In the genomic region with DNA sequence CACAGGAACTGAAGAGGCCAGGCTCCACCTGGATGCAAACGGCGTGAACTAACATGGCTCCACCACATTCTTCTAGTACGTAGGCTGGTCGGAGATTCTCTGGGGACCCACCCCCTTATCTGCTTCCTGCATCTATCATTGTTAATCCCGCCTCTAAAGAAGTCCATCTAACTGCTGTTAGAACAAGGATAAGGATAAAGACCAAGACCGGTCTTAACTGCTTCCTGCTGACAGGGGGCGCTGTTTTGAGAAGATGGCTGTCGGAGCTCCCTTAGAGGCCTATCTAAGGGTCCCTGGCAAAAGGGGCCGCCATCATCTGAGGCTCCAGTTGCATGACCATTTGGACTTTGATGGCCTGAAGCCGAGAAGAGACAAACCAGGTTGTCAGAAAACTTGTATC, we compare ENCODE assay signal across 9 cellular contexts. TPM values are rescaled to one million over a fixed set of nuclear protein-coding genes. Genes with fewer than 3 reads are reported as not detected.
DNase-seq lines count a peak whose midpoint lies in the region; ATAC-seq, FAIRE-seq and TF ChIP-seq lines count a peak whose summit lies in the region.
"Had no signal": no experiment of that assay in that cellular context is flagged by ENCODE, and none has a peak within 500 bp of the region (broad histone marks: within the 10 kb centered on the region; RNA-seq: fewer than 3 reads in every experiment).

No MANE protein-coding gene starts in this region.

- no peak for TF ChIP-seq POLR2A in body of pancreas (IDR thresholded peaks at IDR 0.05)

- H3K36me3 ChIP-seq in body of pancreas (replicated peaks in 1 of 2; ENCODE audit: insufficient read depth in 1 of 2, low read depth in 2 of 2), result no peaks in the 10 kb centered on the region

- TF ChIP-seq CTCF in body of pancreas (IDR thresholded peaks at IDR 0.05), result peak in 6 of 7 experiments; percentile 19 to 39 (median 30)

- no peaks in the 10 kb centered on the region for H3K27me3 ChIP-seq in body of pancreas

- DNase-seq in GM19239 (ENCODE audit: insufficient read length, low spot score) (no peak), T-helper 1 cell (peak in 4 of 5 donors; percentile 33 to 52 (median 40)), body of pancreas (peak in 2 of 4 donors; percentile 22 to 29), lung microvascular endothelial cell (ENCODE audit: low read depth in 2 of 2) (peak; percentile 22 to 32), NCI-H2029 (lab: John Stamatoyannopoulos, UW) (no peak), NCI-H2081 treated with DMSO at 0.1 percent for 48 hours (lab: John Stamatoyannopoulos, UW) (no peak), retina (no peak)

- no peak overlapping the region for H3K4me3 ChIP-seq in body of pancreas

- ATAC-seq in body of pancreas (no peak), GM21515 (IDR thresholded peaks at IDR 0.05; ENCODE audit: unreplicated experiment) (no peak)

- intact Hi-C loops in body of pancreas (cut with DNase I), result no loop called here

- FAIRE-seq in GM19239 (lab: Jason Lieb, UNC), result peak; percentile 89

- 36 to 43% methylated on average over 10 of the region's 10 CpGs for WGBS in body of pancreas, 2 donors

- no peaks in the 10 kb centered on the region for H3K4me1 ChIP-seq in body of pancreas

- no peak overlapping the region for H3K27ac ChIP-seq in body of pancreas

- no peaks in the 10 kb centered on the region for H3K9me3 ChIP-seq in body of pancreas

RNA-seq across cellular contexts. Expression of gene TNFSF12, which starts 25.8 kb away (rescaled TPM):
- total RNA-seq in body of pancreas (10 to 100 TPM; 32.2 to 48.8 TPM), lung microvascular endothelial cell (4.4 and 4.8 TPM in 2 replicates)

RNA-seq across cellular contexts. Expression of gene TNFSF13, which starts 35.5 kb away (rescaled TPM):
- total RNA-seq in body of pancreas (10 to 100 TPM; 11.9 to 18.8 TPM), lung microvascular endothelial cell (0.20 and 0.65 TPM in 2 replicates)

RNA-seq across cellular contexts. Expression of gene SENP3, which starts 38.7 kb away (rescaled TPM):
- total RNA-seq in body of pancreas (10 to 100 TPM; 25.7 to 28.0 TPM), lung microvascular endothelial cell (52.3 and 81.5 TPM in 2 replicates)

RNA-seq across cellular contexts. Expression of gene POLR2A, which starts 38.9 kb away (rescaled TPM):
- total RNA-seq in body of pancreas (100 to 1,000 TPM in 1 of 2 donors, 10 to 100 TPM in 1; 36.3 to 124 TPM), lung microvascular endothelial cell (56.0 and 70.0 TPM in 2 replicates)

RNA-seq across cellular contexts. Expression of gene SLC35G6, which starts 41.8 kb away (rescaled TPM):
- not detected for total RNA-seq in body of pancreas
- not detected in 2 replicates for total RNA-seq in lung microvascular endothelial cell
- total RNA-seq: NCI-H460 had no signal

Comparison
In these comparisons a context has a peak if more than half of its experiments do, and no peak if none do; other contexts are left out.
1. DNase-seq: peak in T-helper 1 cell (4 of 5) and lung microvascular endothelial cell (2 of 2); none in GM19239 (single experiment), NCI-H2029 (single experiment), NCI-H2081 treated with DMSO at 0.1 percent for 48 hours (single experiment) and retina (single experiment).